23 cellular contexts compared by ENCODE assay signal in the genomic region with DNA sequence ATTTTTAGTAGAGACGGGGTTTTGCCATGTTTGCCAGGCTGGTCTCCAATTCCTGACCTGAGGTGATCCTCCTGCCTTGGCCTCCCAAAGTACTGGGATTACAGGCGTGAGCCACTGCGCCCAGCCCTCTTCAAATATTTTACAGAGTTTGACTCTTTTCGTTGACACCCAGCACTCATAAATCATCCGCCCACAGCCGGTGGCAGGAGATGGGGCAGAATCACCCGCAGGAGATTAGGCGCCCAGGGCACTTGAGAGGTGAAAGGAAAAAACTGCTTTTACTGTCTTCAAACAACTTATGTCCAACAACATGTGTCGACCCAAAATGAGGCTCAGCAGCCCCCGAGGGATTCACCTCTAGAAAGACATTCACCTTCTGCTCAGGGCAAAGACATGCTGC.
"Had no signal": no experiment of that assay in that cellular context is flagged by ENCODE, and none has a peak within 500 bp of the region (broad histone marks: within the 10 kb centered on the region; RNA-seq: fewer than 3 reads in every experiment).

No MANE protein-coding gene starts in this region.

- H3K36me3 ChIP-seq: left lung, lower lobe of right lung, ovary, right atrium auricular region, right lobe of liver, stomach, thyroid gland, upper lobe of right lung had no signal

- H3K9me3 ChIP-seq: left lung, lower lobe of right lung, ovary, right atrium auricular region, right lobe of liver, stomach, testis, thyroid gland, upper lobe of right lung had no signal

- H3K27ac ChIP-seq: left lung, lower lobe of right lung, ovary, right atrium auricular region, right lobe of liver, stomach, testis, thyroid gland, upper lobe of right lung had no signal

- DNase-seq: hippocampal formation; immature natural killer cell; kidney; left colon; left lung; lower lobe of right lung; mammary epithelial cell; mesenchymal stem cell; naive thymus-derived CD8-positive, alpha-beta T cell; ovary; stimulated activated CD4-positive, alpha-beta T cell treated with anti-CD3 and anti-CD28 coated beads, Interleukin-1b, Interleukin-23, amount 100 ng/mL, for 48 hours; stimulated activated CD4-positive, alpha-beta T cell treated with anti-CD3 and anti-CD28 coated beads, Interleukin-2, amount 100 ng/mL, for 48 hours; stimulated activated naive B cell treated with anti-CD40 and anti-IgM and Interleukin-4, amounts not matched to agents 10 μg/mL and 1 μg/mL and 100 μg/mL, for 72 hours; stimulated activated naive CD8-positive, alpha-beta T cell treated with anti-CD3 and anti-CD28 coated beads, Interleukin-15, Interleukin-2, amounts not matched to agents 100 U/mL and 50 U/mL, for 24 hours; stomach; testis; thyroid gland; trophoblast cell; upper lobe of right lung had no signal

- H3K4me3 ChIP-seq: left lung, lower lobe of right lung, ovary, right atrium auricular region, right lobe of liver, smooth muscle cell, stomach, testis, thyroid gland, upper lobe of right lung had no signal

- H3K4me1 ChIP-seq: left lung, lower lobe of right lung, right atrium auricular region, right lobe of liver, stomach, testis, thyroid gland, upper lobe of right lung had no signal

- H3K4me3 Mint-ChIP-seq: immature natural killer cell; naive thymus-derived CD8-positive, alpha-beta T cell; stimulated activated naive B cell treated with anti-CD40 and anti-IgM and Interleukin-4, amounts not matched to agents 10 μg/mL and 1 μg/mL and 100 μg/mL, for 72 hours had no signal

- H3K4me1 Mint-ChIP-seq: immature natural killer cell; stimulated activated naive B cell treated with anti-CD40 and anti-IgM and Interleukin-4, amounts not matched to agents 10 μg/mL and 1 μg/mL and 100 μg/mL, for 72 hours had no signal

- H3K27ac Mint-ChIP-seq: immature natural killer cell; naive thymus-derived CD8-positive, alpha-beta T cell; progenitor cell of endocrine pancreas; stimulated activated naive B cell treated with anti-CD40 and anti-IgM and Interleukin-4, amounts not matched to agents 10 μg/mL and 1 μg/mL and 100 μg/mL, for 72 hours had no signal

- ATAC-seq: left colon; left lung; lower lobe of right lung; naive thymus-derived CD8-positive, alpha-beta T cell; right lobe of liver; stimulated activated naive B cell treated with anti-CD40 and anti-IgM and Interleukin-4, amounts not matched to agents 10 μg/mL and 1 μg/mL and 100 μg/mL, for 72 hours; stimulated activated naive CD8-positive, alpha-beta T cell treated with anti-CD3 and anti-CD28 coated beads, Interleukin-15, Interleukin-2, amounts not matched to agents 100 U/mL and 50 U/mL, for 24 hours; upper lobe of right lung had no signal

- H3K36me3 Mint-ChIP-seq: immature natural killer cell had no signal

- H3K27me3 ChIP-seq: left lung, ovary, right atrium auricular region, right lobe of liver, stomach, testis, thyroid gland, upper lobe of right lung had no signal
